In the genomic region with DNA sequence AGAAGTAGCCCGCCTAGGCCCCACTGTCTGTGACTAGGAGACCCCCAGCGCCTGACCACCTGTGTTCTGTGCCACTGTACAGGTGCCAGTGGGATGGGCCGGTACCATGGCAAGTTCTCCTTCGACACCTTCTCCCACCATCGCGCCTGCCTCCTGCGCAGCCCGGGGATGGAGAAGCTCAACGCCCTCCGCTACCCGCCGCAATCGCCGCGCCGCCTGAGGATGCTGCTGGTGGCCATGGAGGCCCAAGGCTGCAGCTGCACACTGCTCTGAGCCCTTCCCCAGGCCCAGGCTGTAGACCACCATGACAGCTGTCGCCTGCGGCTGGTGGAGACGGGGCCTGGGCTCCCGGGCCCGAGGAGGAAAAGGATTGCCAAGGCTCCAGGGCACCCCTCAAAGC, we compare ENCODE assay signal across 1 cellular context.
TF ChIP-seq lines count a peak whose summit lies in the region.

No MANE protein-coding gene starts in this region.

TF ChIP-seq in Ishikawa, 13 proteins besides CTCF, POLR2A, EP300 and RAD21:
- TF ChIP-seq EGR1 (IDR thresholded peaks at IDR 0.05) (no peak), ZBTB7A (IDR thresholded peaks at IDR 0.05; ENCODE audit: low read depth) (peak; percentile 33; the same call in 1 of the 2 replicates)
- TF ChIP-seq, protein P1, sequence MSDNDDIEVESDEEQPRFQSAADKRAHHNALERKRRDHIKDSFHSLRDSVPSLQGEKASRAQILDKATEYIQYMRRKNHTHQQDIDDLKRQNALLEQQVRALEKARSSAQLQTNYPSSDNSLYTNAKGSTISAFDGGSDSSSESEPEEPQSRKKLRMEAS (IDR thresholded peaks at IDR 0.05) = no peak
- TF ChIP-seq, protein P2, sequence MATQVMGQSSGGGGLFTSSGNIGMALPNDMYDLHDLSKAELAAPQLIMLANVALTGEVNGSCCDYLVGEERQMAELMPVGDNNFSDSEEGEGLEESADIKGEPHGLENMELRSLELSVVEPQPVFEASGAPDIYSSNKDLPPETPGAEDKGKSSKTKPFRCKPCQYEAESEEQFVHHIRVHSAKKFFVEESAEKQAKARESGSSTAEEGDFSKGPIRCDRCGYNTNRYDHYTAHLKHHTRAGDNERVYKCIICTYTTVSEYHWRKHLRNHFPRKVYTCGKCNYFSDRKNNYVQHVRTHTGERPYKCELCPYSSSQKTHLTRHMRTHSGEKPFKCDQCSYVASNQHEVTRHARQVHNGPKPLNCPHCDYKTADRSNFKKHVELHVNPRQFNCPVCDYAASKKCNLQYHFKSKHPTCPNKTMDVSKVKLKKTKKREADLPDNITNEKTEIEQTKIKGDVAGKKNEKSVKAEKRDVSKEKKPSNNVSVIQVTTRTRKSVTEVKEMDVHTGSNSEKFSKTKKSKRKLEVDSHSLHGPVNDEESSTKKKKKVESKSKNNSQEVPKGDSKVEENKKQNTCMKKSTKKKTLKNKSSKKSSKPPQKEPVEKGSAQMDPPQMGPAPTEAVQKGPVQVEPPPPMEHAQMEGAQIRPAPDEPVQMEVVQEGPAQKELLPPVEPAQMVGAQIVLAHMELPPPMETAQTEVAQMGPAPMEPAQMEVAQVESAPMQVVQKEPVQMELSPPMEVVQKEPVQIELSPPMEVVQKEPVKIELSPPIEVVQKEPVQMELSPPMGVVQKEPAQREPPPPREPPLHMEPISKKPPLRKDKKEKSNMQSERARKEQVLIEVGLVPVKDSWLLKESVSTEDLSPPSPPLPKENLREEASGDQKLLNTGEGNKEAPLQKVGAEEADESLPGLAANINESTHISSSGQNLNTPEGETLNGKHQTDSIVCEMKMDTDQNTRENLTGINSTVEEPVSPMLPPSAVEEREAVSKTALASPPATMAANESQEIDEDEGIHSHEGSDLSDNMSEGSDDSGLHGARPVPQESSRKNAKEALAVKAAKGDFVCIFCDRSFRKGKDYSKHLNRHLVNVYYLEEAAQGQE (IDR thresholded peaks at IDR 0.05; ENCODE audit: low read depth) = no peak
TF ChIP-seq in Ishikawa: peak in this region for 1.
